8 cellular contexts compared by ENCODE assay signal in the genomic region with DNA sequence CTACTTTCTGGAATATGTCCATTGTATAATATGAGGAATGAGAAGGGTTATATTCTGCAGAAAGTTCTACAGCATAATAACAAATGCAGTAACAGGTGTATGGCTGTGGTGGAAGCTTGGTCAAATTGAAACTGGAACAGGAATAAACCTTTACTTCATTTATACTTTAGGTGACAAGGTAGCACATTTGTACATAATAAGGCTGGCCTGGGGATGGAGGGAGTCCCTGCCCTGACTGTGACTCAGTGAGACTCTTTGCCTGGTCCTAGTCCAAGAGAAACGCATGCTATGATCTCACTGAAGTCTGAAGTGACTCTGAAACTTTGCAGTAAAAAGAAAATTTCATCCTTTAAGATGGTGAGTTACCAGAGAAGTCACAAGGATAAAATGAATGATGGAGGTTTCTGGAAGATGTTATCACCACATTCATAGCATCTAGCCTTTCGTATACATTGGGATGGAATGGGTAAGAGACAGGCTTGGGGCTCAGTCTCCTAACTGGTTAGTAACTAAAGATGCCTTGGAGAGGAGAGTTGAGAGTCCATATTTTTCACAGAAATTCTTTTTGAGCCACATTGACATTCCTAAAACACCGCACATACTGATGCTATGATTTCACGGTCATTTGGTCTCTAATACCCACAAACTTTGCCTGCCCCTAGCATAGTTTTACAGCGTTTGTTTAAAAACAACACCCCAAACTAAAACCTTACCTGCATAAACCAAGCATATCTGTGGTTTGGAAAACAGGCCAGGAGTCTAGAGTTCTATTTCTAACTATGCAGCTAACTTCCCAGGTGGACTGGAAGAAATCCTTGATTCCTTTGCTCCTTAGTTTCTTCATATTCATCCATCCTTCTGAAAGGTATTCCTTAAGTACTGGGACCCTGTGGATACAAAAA. TPM values are rescaled to one million over a fixed set of nuclear protein-coding genes. Genes with fewer than 3 reads are reported as not detected.
DNase-seq lines count a peak whose midpoint lies in the region; ATAC-seq and TF ChIP-seq lines count a peak whose summit lies in the region.

No MANE protein-coding gene starts in this region.

- CTCF ChIA-PET in activated CD4-positive, alpha-beta memory T cell treated with anti-CD3 and anti-CD28 coated beads for 36 hours (lab: Charles Lee), result interaction anchor here (0.6 kb wide), 1 partner anchor 97 kb away, joined by 4 read pairs; no protein-coding TSS in a partner anchor
- CTCF ChIA-PET in activated CD4-positive, alpha-beta memory T cell treated with anti-CD3 and anti-CD28 coated beads, Interleukin-2, amount 10 ng/mL, durations not matched to agents 7 days and 5 days (lab: Charles Lee), result interaction anchor here (1.0 to 1.3 kb wide), 2 partner anchors 11 to 18 kb away, joined by 3 read pairs; no protein-coding TSS in a partner anchor

- 91 to 93% methylated on average over 3 to 5 of the region's 5 CpGs for WGBS in endodermal cell (ENCODE audit: insufficient coverage in 1 of 2, insufficient read length in 1 of 2), 2 experiments

- ATAC-seq in HG02852 (IDR thresholded peaks at IDR 0.05; ENCODE audit: unreplicated experiment), result peak; percentile 87
- no peak for ATAC-seq in naive thymus-derived CD8-positive, alpha-beta T cell

- H3K9ac ChIP-seq in skeletal muscle satellite cell (ENCODE audit: low read depth, low read length) (peak overlapping the region; percentile 79), endodermal cell (ENCODE audit: extremely low read depth, low read length, poor library complexity, severe bottlenecking) (no peak overlapping the region)

- no peak for TF ChIP-seq CTCF in endodermal cell (conservative IDR thresholded peaks at IDR 0.05)

- peak; percentile 57 for DNase-seq in activated CD4-positive, alpha-beta memory T cell treated with anti-CD3 and anti-CD28 coated beads for 36 hours
- DNase-seq in activated CD4-positive, alpha-beta memory T cell treated with anti-CD3 and anti-CD28 coated beads, Interleukin-2, amount 10 ng/mL, durations not matched to agents 7 days and 5 days, result no peak
- peak; percentile 9 to 58 for DNase-seq in SW 1271 (lab: John Stamatoyannopoulos, UW)
- no peak for DNase-seq in naive thymus-derived CD8-positive, alpha-beta T cell
- no peak for DNase-seq in OCI-M2 (lab: John Stamatoyannopoulos, UW; ENCODE audit: unreplicated experiment)
- no peak for DNase-seq in endodermal cell

- H3K9me3 Mint-ChIP-seq in activated CD4-positive, alpha-beta memory T cell treated with anti-CD3 and anti-CD28 coated beads for 36 hours, result no peaks in the 10 kb centered on the region
- no peaks in the 10 kb centered on the region for H3K9me3 Mint-ChIP-seq in activated CD4-positive, alpha-beta memory T cell treated with anti-CD3 and anti-CD28 coated beads, Interleukin-2, amount 10 ng/mL, durations not matched to agents 7 days and 5 days
- H3K9me3 Mint-ChIP-seq in naive thymus-derived CD8-positive, alpha-beta T cell, result no peaks in the 10 kb centered on the region
- H3K9me3 Mint-ChIP-seq in endodermal cell, result no peaks in the 10 kb centered on the region

- H3K36me3 ChIP-seq in skeletal muscle satellite cell (ENCODE audit: insufficient read depth, low read length), result no peaks in the 10 kb centered on the region
- H3K36me3 ChIP-seq in endodermal cell (ENCODE audit: control insufficient read depth, insufficient read depth, low read length), result no peaks in the 10 kb centered on the region

- no peaks in the 10 kb centered on the region for H3K36me3 Mint-ChIP-seq in activated CD4-positive, alpha-beta memory T cell treated with anti-CD3 and anti-CD28 coated beads for 36 hours
- no peaks in the 10 kb centered on the region for H3K36me3 Mint-ChIP-seq in activated CD4-positive, alpha-beta memory T cell treated with anti-CD3 and anti-CD28 coated beads, Interleukin-2, amount 10 ng/mL, durations not matched to agents 7 days and 5 days (ENCODE audit: low read depth)
- no peaks in the 10 kb centered on the region for H3K36me3 Mint-ChIP-seq in naive thymus-derived CD8-positive, alpha-beta T cell
- H3K36me3 Mint-ChIP-seq in endodermal cell (ENCODE audit: low read depth), result no peaks in the 10 kb centered on the region

- H3K4me3 ChIP-seq in skeletal muscle satellite cell (ENCODE audit: low read length) (peak overlapping the region; percentile 61), endodermal cell (ENCODE audit: low read length) (no peak overlapping the region)

- no peaks in the 10 kb centered on the region for H3K27me3 ChIP-seq in skeletal muscle satellite cell (ENCODE audit: control insufficient read depth, insufficient read depth, low read length)
- H3K27me3 ChIP-seq in endodermal cell (ENCODE audit: control insufficient read depth, insufficient read depth, low read length, poor library complexity, severe bottlenecking), result peaks cover 14% of the 10 kb centered on the region

- POLR2A ChIA-PET in activated CD4-positive, alpha-beta memory T cell treated with anti-CD3 and anti-CD28 coated beads for 36 hours (lab: Charles Lee), result interaction anchor here (0.5 to 3.4 kb wide), 2 partner anchors 41 to 1607 kb away, joined by 3 to 62 read pairs; a partner anchor contains a TSS
- POLR2A ChIA-PET in activated CD4-positive, alpha-beta memory T cell treated with anti-CD3 and anti-CD28 coated beads, Interleukin-2, amount 10 ng/mL, durations not matched to agents 7 days and 5 days (lab: Charles Lee), result interaction anchor here (3.1 to 5.1 kb wide), 2 partner anchors 11 to 42 kb away, joined by 13 to 298 read pairs; a partner anchor contains a TSS
- POLR2A ChIA-PET in naive thymus-derived CD8-positive, alpha-beta T cell (lab: Charles Lee), result interaction anchor here (0.5 to 1.6 kb wide), 3 partner anchors 14 to 41 kb away, joined by 3 to 4 read pairs (median 4); no protein-coding TSS in a partner anchor

- no peaks in the 10 kb centered on the region for H3K27me3 Mint-ChIP-seq in activated CD4-positive, alpha-beta memory T cell treated with anti-CD3 and anti-CD28 coated beads for 36 hours
- H3K27me3 Mint-ChIP-seq in activated CD4-positive, alpha-beta memory T cell treated with anti-CD3 and anti-CD28 coated beads, Interleukin-2, amount 10 ng/mL, durations not matched to agents 7 days and 5 days, result peaks cover 33% of the 10 kb centered on the region
- no peaks in the 10 kb centered on the region for H3K27me3 Mint-ChIP-seq in naive thymus-derived CD8-positive, alpha-beta T cell
- peaks cover 25% of the 10 kb centered on the region for H3K27me3 Mint-ChIP-seq in endodermal cell (ENCODE audit: insufficient read depth)

- no peak overlapping the region for H3K4me3 Mint-ChIP-seq in activated CD4-positive, alpha-beta memory T cell treated with anti-CD3 and anti-CD28 coated beads for 36 hours
- no peak overlapping the region for H3K4me3 Mint-ChIP-seq in activated CD4-positive, alpha-beta memory T cell treated with anti-CD3 and anti-CD28 coated beads, Interleukin-2, amount 10 ng/mL, durations not matched to agents 7 days and 5 days
- no peak overlapping the region for H3K4me3 Mint-ChIP-seq in naive thymus-derived CD8-positive, alpha-beta T cell
- H3K4me3 Mint-ChIP-seq in endodermal cell, result no peak overlapping the region

- peaks cover 52% of the 10 kb centered on the region for H3K4me1 Mint-ChIP-seq in activated CD4-positive, alpha-beta memory T cell treated with anti-CD3 and anti-CD28 coated beads for 36 hours (ENCODE audit: low read depth)
- H3K4me1 Mint-ChIP-seq in activated CD4-positive, alpha-beta memory T cell treated with anti-CD3 and anti-CD28 coated beads, Interleukin-2, amount 10 ng/mL, durations not matched to agents 7 days and 5 days, result peaks cover 43% of the 10 kb centered on the region
- peaks cover 18 to 43% (median 35%) of the 10 kb centered on the region in 4 donors for H3K4me1 Mint-ChIP-seq in naive thymus-derived CD8-positive, alpha-beta T cell
- peaks cover 28% of the 10 kb centered on the region for H3K4me1 Mint-ChIP-seq in endodermal cell

- peak overlapping the region; percentile 42 for H3K27ac Mint-ChIP-seq in activated CD4-positive, alpha-beta memory T cell treated with anti-CD3 and anti-CD28 coated beads for 36 hours
- H3K27ac Mint-ChIP-seq in activated CD4-positive, alpha-beta memory T cell treated with anti-CD3 and anti-CD28 coated beads, Interleukin-2, amount 10 ng/mL, durations not matched to agents 7 days and 5 days, result no peak overlapping the region
- peak overlapping the region in 2 of 10 donors; percentile 69 to 97 for H3K27ac Mint-ChIP-seq in naive thymus-derived CD8-positive, alpha-beta T cell
- no peak overlapping the region for H3K27ac Mint-ChIP-seq in endodermal cell

- no peak overlapping the region for H3K27ac ChIP-seq in endodermal cell (ENCODE audit: low read depth, low read length)

- H3K9me3 ChIP-seq in skeletal muscle satellite cell (replicated peaks; ENCODE audit: low read length) (no peaks in the 10 kb centered on the region), endodermal cell (ENCODE audit: control insufficient read depth, low read length) (no peaks in the 10 kb centered on the region)

- intact Hi-C loops in activated CD4-positive, alpha-beta memory T cell treated with anti-CD3 and anti-CD28 coated beads for 36 hours (cut with micrococcal nuclease), result loop anchor here (5.0 kb wide), 3 partner anchors 107 to 753 kb away; a partner anchor contains a TSS

- peak overlapping the region; percentile 78 for H3K4me2 ChIP-seq in skeletal muscle satellite cell (ENCODE audit: low read length)

- H3K4me1 ChIP-seq in skeletal muscle satellite cell (ENCODE audit: control insufficient read depth, insufficient read depth, low read length) (peaks cover 44% of the 10 kb centered on the region), endodermal cell (ENCODE audit: control insufficient read depth, insufficient read depth, low read length) (peaks cover 15% of the 10 kb centered on the region)

RNA-seq across cellular contexts. Expression of a gene that starts 42.4 kb away (rescaled TPM):
- 10 to 100 TPM; 65.1 to 65.4 TPM for total RNA-seq in activated CD4-positive, alpha-beta memory T cell treated with anti-CD3 and anti-CD28 coated beads for 36 hours
- total RNA-seq in activated CD4-positive, alpha-beta memory T cell treated with anti-CD3 and anti-CD28 coated beads, Interleukin-2, amount 10 ng/mL, durations not matched to agents 7 days and 5 days, result 10 to 100 TPM; 73.5 to 73.7 TPM
- 62.9 and 107 TPM in 2 replicates for total RNA-seq in skeletal muscle satellite cell (2012; rRNA removed)
- total RNA-seq in naive thymus-derived CD8-positive, alpha-beta T cell, result 10 to 100 TPM; 38.0 to 38.8 TPM
- 1 to 10 TPM; 3.5 to 4.7 (median 4.0) TPM for polyA plus RNA-seq in naive thymus-derived CD8-positive, alpha-beta T cell
- total RNA-seq in endodermal cell, result 1 to 10 TPM; 5.8 to 8.7 TPM
- polyA plus RNA-seq in endodermal cell (2013, experiment 1 of 2), result 2.7 TPM
- 1.7 TPM for polyA plus RNA-seq in endodermal cell (2013, experiment 2 of 2)

Comparison
In these comparisons a context has a peak if more than half of its experiments do, and no peak if none do; other contexts are left out.
1. DNase-seq: peak in activated CD4-positive, alpha-beta memory T cell treated with anti-CD3 and anti-CD28 coated beads for 36 hours (single experiment) and SW 1271 (2 of 2); none in activated CD4-positive, alpha-beta memory T cell treated with anti-CD3 and anti-CD28 coated beads, Interleukin-2, amount 10 ng/mL, durations not matched to agents 7 days and 5 days (single experiment), naive thymus-derived CD8-positive, alpha-beta T cell (0 of 10), OCI-M2 (single experiment) and endodermal cell (single experiment).
2. RNA of a gene that starts 42.4 kb away (total RNA-seq): 73.5 to 73.7 TPM in activated CD4-positive, alpha-beta memory T cell treated with anti-CD3 and anti-CD28 coated beads, Interleukin-2, amount 10 ng/mL, durations not matched to agents 7 days and 5 days, 65.1 to 65.4 TPM in activated CD4-positive, alpha-beta memory T cell treated with anti-CD3 and anti-CD28 coated beads for 36 hours and 38.0 to 38.8 TPM in naive thymus-derived CD8-positive, alpha-beta T cell; 5.8 to 8.7 TPM in endodermal cell; every median in the first group is over 4 times any median in the second.